In genomic region chr6:20403080-20403765, GRCh38 we compare ENCODE assay signal across 8 cellular contexts. TPM values are rescaled to one million over a fixed set of nuclear protein-coding genes. Genes with fewer than 3 reads are reported as not detected.
A peak's percentile ranks its signal among the peaks of the same experiment; 100 is the strongest.
DNase-seq lines count a peak whose midpoint lies in the region; ATAC-seq and TF ChIP-seq lines count a peak whose summit lies in the region.

No MANE protein-coding gene starts in this region.

- H3K27ac ChIP-seq in MM.1S (ENCODE audit: low read length) (peak overlapping the region; percentile 94), parathyroid adenoma (peak overlapping the region; percentile 61), tibial nerve (peak overlapping the region; percentile 77 to 91 (median 88))

- peak overlapping the region; percentile 83 for H3K4me3 ChIP-seq in MM.1S (ENCODE audit: low read length)
- H3K4me3 ChIP-seq in parathyroid adenoma (ENCODE audit: low read depth, low read length), result peak overlapping the region; percentile 77
- peak overlapping the region; percentile 52 to 80 (median 60) for H3K4me3 ChIP-seq in tibial nerve

- H3K9me3 Mint-ChIP-seq in activated naive CD8-positive, alpha-beta T cell (ENCODE audit: low read depth), result no peaks in the 10 kb centered on the region

- WGBS in tibial nerve, 2 donors, result 0 to 2% methylated on average over 20 to 30 of the region's 72 CpGs

- intact Hi-C loops in Right ventricle myocardium inferior (cut with DNase I), result loop anchor here (5.0 kb wide), 2 partner anchors 129 to 191 kb away; partner anchors contain the start of genes CDKAL1 and MBOAT1

- H3K36me3 ChIP-seq in MM.1S (replicated peaks; ENCODE audit: insufficient read depth, low read length) (no peaks in the 10 kb centered on the region), parathyroid adenoma (ENCODE audit: control insufficient read depth, insufficient read depth, low read length) (no peaks in the 10 kb centered on the region), tibial nerve (no peaks in the 10 kb centered on the region)

- H3K4me2 ChIP-seq in MM.1S (ENCODE audit: low read depth, low read length), result peak overlapping the region; percentile 74; the same call in 1 of the 2 replicates
- H3K4me2 ChIP-seq in parathyroid adenoma (ENCODE audit: low read length), result peak overlapping the region; percentile 97

- DNase-seq in GM04504 (ENCODE audit: low read depth), result peak; percentile 75
- peak; percentile 89 for DNase-seq in HCEC 1CT
- DNase-seq in MM.1S, result peak; percentile 92
- DNase-seq in SKM-1 (lab: John Stamatoyannopoulos, UW; ENCODE audit: unreplicated experiment), result peak; percentile 58
- DNase-seq in Right ventricle myocardium inferior (ENCODE audit: missing footprints), result peak; percentile 97
- DNase-seq in tibial nerve (ENCODE audit: low spot score in 2 of 2), result peak; percentile 56 to 72

- H2AFZ ChIP-seq in MM.1S (ENCODE audit: low read length) (peak overlapping the region; percentile 72; the same call in 1 of the 2 replicates), parathyroid adenoma (peak overlapping the region; percentile 87)

- peaks cover 50% of the 10 kb centered on the region for H3K4me1 Mint-ChIP-seq in activated naive CD8-positive, alpha-beta T cell (ENCODE audit: low read depth)

- peak; percentile 66 for ATAC-seq in Right ventricle myocardium inferior

- peaks cover 9% of the 10 kb centered on the region for H3K36me3 Mint-ChIP-seq in activated naive CD8-positive, alpha-beta T cell

- peaks cover 59% of the 10 kb centered on the region for H3K79me2 ChIP-seq in MM.1S (ENCODE audit: low read length)
- no peaks in the 10 kb centered on the region for H3K79me2 ChIP-seq in parathyroid adenoma

- peaks cover 25% of the 10 kb centered on the region for H3K4me1 ChIP-seq in MM.1S (ENCODE audit: low read length)
- peaks cover 3% of the 10 kb centered on the region for H3K4me1 ChIP-seq in parathyroid adenoma
- peaks cover 0 to 22% (median 5%) of the 10 kb centered on the region in 4 donors for H3K4me1 ChIP-seq in tibial nerve

- TF ChIP-seq POLR2A in tibial nerve (IDR thresholded peaks at IDR 0.05), result no peak

- no peaks in the 10 kb centered on the region for H3K27me3 ChIP-seq in MM.1S (replicated peaks; ENCODE audit: insufficient read depth, low read length)
- no peaks in the 10 kb centered on the region for H3K27me3 ChIP-seq in parathyroid adenoma (ENCODE audit: control insufficient read depth, insufficient read depth, low read length)
- H3K27me3 ChIP-seq in tibial nerve, result no peaks in the 10 kb centered on the region

- H3K4me3 Mint-ChIP-seq in activated naive CD8-positive, alpha-beta T cell, result peak overlapping the region; percentile 78

- H3K9me3 ChIP-seq in MM.1S (replicated peaks; ENCODE audit: insufficient read depth, low read length) (no peaks in the 10 kb centered on the region), parathyroid adenoma (ENCODE audit: control insufficient read depth, low read length) (no peaks in the 10 kb centered on the region), tibial nerve (no peaks in the 10 kb centered on the region)

- H3K27me3 Mint-ChIP-seq in activated naive CD8-positive, alpha-beta T cell, result no peaks in the 10 kb centered on the region

- H4K20me1 ChIP-seq in MM.1S (ENCODE audit: insufficient read depth, low read length), result no peaks in the 10 kb centered on the region

- no peaks in the 10 kb centered on the region for H3K9me2 ChIP-seq in MM.1S (replicated peaks; ENCODE audit: insufficient read depth, low read length)

- TF ChIP-seq EP300 in tibial nerve (IDR thresholded peaks at IDR 0.05), result peak in 1 of 2 donors; percentile 54

- H3F3A ChIP-seq in MM.1S (ENCODE audit: insufficient read depth, low read length), result peaks cover 34% of the 10 kb centered on the region

- TF ChIP-seq CTCF in MM.1S (IDR thresholded peaks at IDR 0.05; ENCODE audit: low read length) (no peak), parathyroid adenoma (IDR thresholded peaks at IDR 0.05) (no peak), tibial nerve (IDR thresholded peaks at IDR 0.05) (no peak)

- H3K9ac ChIP-seq in MM.1S (ENCODE audit: low read length) (peak overlapping the region; percentile 95), parathyroid adenoma (no peak overlapping the region)

- H3K27ac Mint-ChIP-seq in activated naive CD8-positive, alpha-beta T cell, result peak overlapping the region; percentile 82

RNA-seq across cellular contexts. Expression of gene E2F3, which starts 1.5 kb away (rescaled TPM):
- 6.4 TPM for total RNA-seq in Right ventricle myocardium inferior
- 1 to 10 TPM; 3.5 to 5.1 (median 4.0) TPM for total RNA-seq in tibial nerve

Comparison
In these comparisons a context has a peak if more than half of its experiments do, and no peak if none do; other contexts are left out.
1. Peak in every context shown above with its lines: DNase-seq, ATAC-seq, H3K4me3 ChIP-seq and H3K27ac ChIP-seq.